ENCODE assay signal across 1 cellular context in genomic region chr19:58499021-58499927, GRCh38.
TF ChIP-seq lines count a peak whose summit lies in the region.

No MANE protein-coding gene starts in this region.

TF ChIP-seq in K562, 482 proteins besides CTCF, POLR2A, EP300 and RAD21 (continued from another document and continues in another):
- peak; percentile 92 for TF ChIP-seq AFF4 (CRISPR knock-in tag; IDR thresholded peaks at IDR 0.05)
- TF ChIP-seq OTX1 (CRISPR knock-in tag; IDR thresholded peaks at IDR 0.05), result 0 out of 2 replicates have a peak, but pooled peaks have one; percentile 32
- TF ChIP-seq USF2 (CRISPR knock-in tag; IDR thresholded peaks at IDR 0.05), result no peak
- TF ChIP-seq ZC3H11A (IDR thresholded peaks at IDR 0.05; ENCODE audit: low read depth, low read length), result peak; percentile 93
- no peak for TF ChIP-seq ETS2 (tag; IDR thresholded peaks at IDR 0.05; ENCODE audit: borderline replicate concordance, poor library complexity, severe bottlenecking)
- TF ChIP-seq KLF1 (tag; IDR thresholded peaks at IDR 0.05), result no peak
- TF ChIP-seq ZNF133 (CRISPR knock-in tag; IDR thresholded peaks at IDR 0.05), result no peak
- peak; percentile 74 for TF ChIP-seq PML (IDR thresholded peaks at IDR 0.05; ENCODE audit: low read length)
- peak; percentile 99 for TF ChIP-seq ZEB2 (IDR thresholded peaks at IDR 0.05)
- TF ChIP-seq COPS2 (conservative IDR thresholded peaks at IDR 0.05), result no peak
- TF ChIP-seq JUNB (CRISPR knock-in tag; conservative IDR thresholded peaks at IDR 0.05), result no peak
- TF ChIP-seq ZNF79 (CRISPR knock-in tag; IDR thresholded peaks at IDR 0.05; ENCODE audit: low read depth), result no peak
- TF ChIP-seq RFX7 (CRISPR knock-in tag; IDR thresholded peaks at IDR 0.05), result no peak
- no peak for TF ChIP-seq THRA (IDR thresholded peaks at IDR 0.05)
- no peak for TF ChIP-seq ZNF398 (CRISPR knock-in tag; IDR thresholded peaks at IDR 0.05)
- peak; percentile 61; the same call in 1 of the 2 replicates for TF ChIP-seq BCOR (IDR thresholded peaks at IDR 0.05)
- TF ChIP-seq PREB (CRISPR knock-in tag; IDR thresholded peaks at IDR 0.05), result no peak
- no peak for TF ChIP-seq CREB5 (CRISPR knock-in tag; IDR thresholded peaks at IDR 0.05)
- no peak for TF ChIP-seq KAT2B (IDR thresholded peaks at IDR 0.05; ENCODE audit: low read depth, low read length)
- TF ChIP-seq ZKSCAN8 (CRISPR knock-in tag; IDR thresholded peaks at IDR 0.05), result no peak
- peak; percentile 45 for TF ChIP-seq MEIS2 (IDR thresholded peaks at IDR 0.05; ENCODE audit: partially characterized antibody)
- no peak for TF ChIP-seq NFIX (CRISPR knock-in tag; IDR thresholded peaks at IDR 0.05; ENCODE audit: low read depth)
- TF ChIP-seq ZNF212 (CRISPR knock-in tag; IDR thresholded peaks at IDR 0.05), result no peak
- TF ChIP-seq ZNF57 (CRISPR knock-in tag; IDR thresholded peaks at IDR 0.05), result no peak
- no peak for TF ChIP-seq STAT6 (CRISPR knock-in tag; IDR thresholded peaks at IDR 0.05)
- peak; percentile 23; the same call in 1 of the 2 replicates for TF ChIP-seq ZNF12 (CRISPR knock-in tag; IDR thresholded peaks at IDR 0.05)
- TF ChIP-seq HMG20A (CRISPR knock-in tag; conservative IDR thresholded peaks at IDR 0.05), result no peak
- no peak for TF ChIP-seq HDAC3 (IDR thresholded peaks at IDR 0.05; ENCODE audit: borderline replicate concordance, partially characterized antibody)
- no peak for TF ChIP-seq ZNF449 (CRISPR knock-in tag; IDR thresholded peaks at IDR 0.05)
- TF ChIP-seq SUPT5H (IDR thresholded peaks at IDR 0.05), result peak; percentile 81
- peak; percentile 92; the same call in 1 of the 2 replicates for TF ChIP-seq FOXK1 (CRISPR knock-in tag; IDR thresholded peaks at IDR 0.05; ENCODE audit: borderline replicate concordance)
- TF ChIP-seq VEZF1 (CRISPR knock-in tag; IDR thresholded peaks at IDR 0.05), result peak; percentile 88
- peak; percentile 68; the same call in 1 of the 2 replicates for TF ChIP-seq ZBTB9 (CRISPR knock-in tag; IDR thresholded peaks at IDR 0.05)
- peak; percentile 46 for TF ChIP-seq TCF3 (CRISPR knock-in tag; IDR thresholded peaks at IDR 0.05)
- TF ChIP-seq E2F5 (CRISPR knock-in tag; IDR thresholded peaks at IDR 0.05), result no peak
- TF ChIP-seq MYBL2 (IDR thresholded peaks at IDR 0.05; ENCODE audit: low read depth), result no peak
- no peak for TF ChIP-seq MYBL2 (CRISPR knock-in tag; IDR thresholded peaks at IDR 0.05; ENCODE audit: borderline replicate concordance)
- no peak for TF ChIP-seq MCM7 (IDR thresholded peaks at IDR 0.05)
- no peak for TF ChIP-seq CBFA2T3 (IDR thresholded peaks at IDR 0.05)
- peak; percentile 82; the same call in 1 of the 2 replicates for TF ChIP-seq TARDBP (IDR thresholded peaks at IDR 0.05)
- no peak for TF ChIP-seq HMBOX1 (IDR thresholded peaks at IDR 0.05)
- no peak for TF ChIP-seq NCOR1 (IDR thresholded peaks at IDR 0.05)
- peak; percentile 91 for TF ChIP-seq ELF1 (tag; IDR thresholded peaks at IDR 0.05)
